In genomic region chr16:86567701-86568571, GRCh38 we compare ENCODE assay signal across 9 cellular contexts. TPM values are rescaled to one million over a fixed set of nuclear protein-coding genes. Genes with fewer than 3 reads are reported as not detected.
A peak's percentile ranks its signal among the peaks of the same experiment; 100 is the strongest.
DNase-seq lines count a peak whose midpoint lies in the region; ATAC-seq, FAIRE-seq and TF ChIP-seq lines count a peak whose summit lies in the region.
"Had no signal": no experiment of that assay in that cellular context is flagged by ENCODE, and none has a peak within 500 bp of the region (broad histone marks: within the 10 kb centered on the region; RNA-seq: fewer than 3 reads in every experiment).

No MANE protein-coding gene starts in this region.

- H3K9me3 ChIP-seq in HUES48 (ENCODE audit: control insufficient read depth, insufficient read depth, low read length): no peaks in the 10 kb centered on the region
- no peaks in the 10 kb centered on the region for H3K9me3 ChIP-seq in testis

- TF ChIP-seq CTCF in bronchial epithelial cell (IDR thresholded peaks at IDR 0.05; ENCODE audit: insufficient read depth, low read length, severe bottlenecking) (no peak), testis (IDR thresholded peaks at IDR 0.05) (no peak)

- WGBS in testis, 2 donors: 3% methylated on average over 10 to 64 of the region's 115 CpGs

- H3K4me3 ChIP-seq in HUES48 (ENCODE audit: low read depth, low read length): peak overlapping the region; percentile 62
- peak overlapping the region; percentile 31 for H3K4me3 ChIP-seq in bronchial epithelial cell (ENCODE audit: low read depth, low read length)
- H3K4me3 ChIP-seq in testis: peak overlapping the region; percentile 54 to 71

- H3K36me3 ChIP-seq in HUES48 (ENCODE audit: control insufficient read depth, insufficient read depth, low read length) (no peaks in the 10 kb centered on the region), bronchial epithelial cell (ENCODE audit: control insufficient read depth, insufficient read depth, low read length) (no peaks in the 10 kb centered on the region), testis (ENCODE audit: low read depth, missing control alignments) (no peaks in the 10 kb centered on the region)

- no peak for FAIRE-seq in bronchial epithelial cell (lab: Jason Lieb, UNC)
- FAIRE-seq: frontal cortex had no signal

- H3K27me3 ChIP-seq in HUES48 (ENCODE audit: control insufficient read depth, insufficient read depth, low read length) (peaks cover 98% of the 10 kb centered on the region), bronchial epithelial cell (ENCODE audit: control insufficient read depth, insufficient read depth, low read length) (peaks cover 35% of the 10 kb centered on the region), testis (no peaks in the 10 kb centered on the region)

- no peak overlapping the region for H3K27ac ChIP-seq in HUES48 (ENCODE audit: low read depth, low read length)
- peak overlapping the region; percentile 79 to 82 for H3K27ac ChIP-seq in testis

- H3K4me1 ChIP-seq in HUES48 (ENCODE audit: control insufficient read depth, insufficient read depth, low read length) (peaks cover 31% of the 10 kb centered on the region), testis (peaks cover 8% of the 10 kb centered on the region)

- no peak overlapping the region for H3K9ac ChIP-seq in HUES48 (ENCODE audit: low read depth, low read length)

- TF ChIP-seq POLR2A in testis (IDR thresholded peaks at IDR 0.05): no peak

- ATAC-seq in HG03439 (IDR thresholded peaks at IDR 0.05; ENCODE audit: unreplicated experiment): no peak

- DNase-seq in bronchial epithelial cell (ENCODE audit: low read depth): no peak
- DNase-seq in iris pigment epithelial cell (ENCODE audit: low read depth): peak; percentile 65
- no peak for DNase-seq in testis
- no peak for DNase-seq in stimulated activated CD4-positive, alpha-beta T cell treated with anti-CD3 and anti-CD28 coated beads, Interleukin-4, amount 100 ng/mL, for 24 hours
- DNase-seq in NCI-H774 (lab: John Stamatoyannopoulos, UW): no peak

- intact Hi-C loops in testis (cut with DNase I; ENCODE audit: low total_unique reads): loop anchor here (5.0 kb wide), 1 partner anchor 489 kb away; no protein-coding TSS in a partner anchor

RNA-seq across cellular contexts. Expression of gene FOXC2, which starts 1.3 kb away (rescaled TPM):
- total RNA-seq in bronchial epithelial cell (under 0.01 TPM in 1 of 2 replicates, not detected in the other), testis (10 to 100 TPM in 1 of 2 donors, 1 to 10 TPM in 1; 7.6 to 11.2 TPM)
- polyA plus RNA-seq in testis (ENCODE audit: insufficient read depth, low read depth, low replicate concordance): 3.9 TPM
- total RNA-seq: NCI-H460 had no signal

RNA-seq across cellular contexts. Expression of gene FOXL1, which starts 10.4 kb away (rescaled TPM):
- total RNA-seq in bronchial epithelial cell: 1.1 and 1.5 TPM in 2 replicates
- total RNA-seq in testis: 1 to 10 TPM; 4.6 to 5.9 TPM
- 1.4 TPM for polyA plus RNA-seq in testis (ENCODE audit: insufficient read depth, low read depth, low replicate concordance)

RNA-seq across cellular contexts. Expression of gene MTHFSD, which starts 12.9 kb away (rescaled TPM):
- total RNA-seq in bronchial epithelial cell (13.2 and 19.7 TPM in 2 replicates), testis (10 to 100 TPM; 45.0 to 55.6 TPM)
- polyA plus RNA-seq in testis (ENCODE audit: insufficient read depth, low read depth, low replicate concordance): 42.2 TPM

RNA-seq across cellular contexts. Expression of gene FOXF1, which starts 57.6 kb away (rescaled TPM):
- 0.26 TPM in 1 of 2 replicates, not detected in the other for total RNA-seq in bronchial epithelial cell
- 1 to 10 TPM; 2.0 to 2.8 TPM for total RNA-seq in testis
- 0.91 TPM for polyA plus RNA-seq in testis (ENCODE audit: insufficient read depth, low read depth, low replicate concordance)
